Comparison of ENCODE assay signal across 10 cellular contexts in genomic region chr11:34313099-34313517, GRCh38. TPM values are rescaled to one million over a fixed set of nuclear protein-coding genes. Genes with fewer than 3 reads are reported as not detected.
DNase-seq lines count a peak whose midpoint lies in the region; ATAC-seq and TF ChIP-seq lines count a peak whose summit lies in the region.
"Had no signal": no experiment of that assay in that cellular context is flagged by ENCODE, and none has a peak within 500 bp of the region (broad histone marks: within the 10 kb centered on the region; RNA-seq: fewer than 3 reads in every experiment).

No MANE protein-coding gene starts in this region.

- DNase-seq in Caco-2 (peak; percentile 30 to 40), SW 1271 (lab: John Stamatoyannopoulos, UW) (no peak), mesenteric fat pad (ENCODE audit: low spot score) (no peak), NOMO-1 treated with DMSO at 0.1 percent for 48 hours (lab: John Stamatoyannopoulos, UW; ENCODE audit: unreplicated experiment) (no peak)
- peak; percentile 7 for DNase-seq in activated naive CD8-positive, alpha-beta T cell treated with anti-CD3 and anti-CD28 coated beads, Interleukin-2, amount 50 U/mL, for 24 hours

- no peak overlapping the region for H3K27ac Mint-ChIP-seq in Caco-2 (ENCODE audit: unreplicated experiment)
- no peak overlapping the region for H3K27ac Mint-ChIP-seq in activated naive CD8-positive, alpha-beta T cell treated with anti-CD3 and anti-CD28 coated beads, Interleukin-2, amount 50 U/mL, for 24 hours
- H3K27ac Mint-ChIP-seq: activated naive CD8-positive, alpha-beta T cell had no signal

- H3K4me1 Mint-ChIP-seq in Caco-2 (ENCODE audit: low read depth, unreplicated experiment), result peaks cover 2% of the 10 kb centered on the region
- peaks cover 23% of the 10 kb centered on the region for H3K4me1 Mint-ChIP-seq in activated naive CD8-positive, alpha-beta T cell treated with anti-CD3 and anti-CD28 coated beads, Interleukin-2, amount 50 U/mL, for 24 hours

- no peaks in the 10 kb centered on the region for H3K9me3 Mint-ChIP-seq in Caco-2 (ENCODE audit: unreplicated experiment)
- no peaks in the 10 kb centered on the region for H3K9me3 Mint-ChIP-seq in activated naive CD8-positive, alpha-beta T cell treated with anti-CD3 and anti-CD28 coated beads, Interleukin-2, amount 50 U/mL, for 24 hours

- no peaks in the 10 kb centered on the region for H3K36me3 Mint-ChIP-seq in Caco-2 (ENCODE audit: insufficient read depth, unreplicated experiment)
- no peaks in the 10 kb centered on the region for H3K36me3 Mint-ChIP-seq in activated naive CD8-positive, alpha-beta T cell treated with anti-CD3 and anti-CD28 coated beads, Interleukin-2, amount 50 U/mL, for 24 hours (ENCODE audit: low read depth)
- H3K36me3 Mint-ChIP-seq: activated naive CD8-positive, alpha-beta T cell had no signal

- POLR2A ChIA-PET in Caco-2 (lab: Charles Lee), result no interaction called here

- H3K27me3 Mint-ChIP-seq in Caco-2 (ENCODE audit: insufficient read depth, unreplicated experiment), result no peaks in the 10 kb centered on the region
- peaks cover 3% of the 10 kb centered on the region for H3K27me3 Mint-ChIP-seq in activated naive CD8-positive, alpha-beta T cell treated with anti-CD3 and anti-CD28 coated beads, Interleukin-2, amount 50 U/mL, for 24 hours

- peaks cover 6% of the 10 kb centered on the region for H3K4me1 ChIP-seq in Caco-2

- H3K27me3 ChIP-seq in Caco-2 (replicated peaks; ENCODE audit: control insufficient read depth, insufficient read depth, low read length), result no peaks in the 10 kb centered on the region

- no peak overlapping the region for H3K4me3 Mint-ChIP-seq in Caco-2 (ENCODE audit: unreplicated experiment)
- no peak overlapping the region for H3K4me3 Mint-ChIP-seq in activated naive CD8-positive, alpha-beta T cell treated with anti-CD3 and anti-CD28 coated beads, Interleukin-2, amount 50 U/mL, for 24 hours
- H3K4me3 Mint-ChIP-seq: activated naive CD8-positive, alpha-beta T cell had no signal

- TF ChIP-seq CTCF in Caco-2 (IDR thresholded peaks at IDR 0.05; ENCODE audit: insufficient read depth in 1 of 2, low read depth in 1 of 2, low read length in 1 of 2, severe bottlenecking in 1 of 2, unreplicated experiment in 1 of 2), result no peak

- ATAC-seq in GM19025 (IDR thresholded peaks at IDR 0.05; ENCODE audit: low read depth, unreplicated experiment) (peak; percentile 91), HG03060 (IDR thresholded peaks at IDR 0.05; ENCODE audit: low read depth, unreplicated experiment) (peak; percentile 41), GM19328 (IDR thresholded peaks at IDR 0.05; ENCODE audit: unreplicated experiment) (no peak)
- peak; percentile 60 for ATAC-seq in activated naive CD8-positive, alpha-beta T cell treated with anti-CD3 and anti-CD28 coated beads, Interleukin-2, amount 50 U/mL, for 24 hours
- ATAC-seq: K562 had no signal

- no peak overlapping the region for H3K4me3 ChIP-seq in Caco-2 (ENCODE audit: low read depth, low read length)
- H3K4me3 ChIP-seq: K562 had no signal

- CTCF ChIA-PET in Caco-2 (lab: Charles Lee), result interaction anchor here (1.0 to 1.2 kb wide), 2 partner anchors 45 to 139 kb away, joined by 4 to 5 read pairs; partner anchors contain the start of gene ABTB2

- H3K9me3 ChIP-seq in Caco-2, result no peaks in the 10 kb centered on the region

- no peaks in the 10 kb centered on the region for H3K36me3 ChIP-seq in Caco-2 (ENCODE audit: control insufficient read depth, insufficient read depth, low read length)

- intact Hi-C loops in Caco-2 (cut with micrococcal nuclease; ENCODE audit: unreplicated experiment), result no loop called here

- BruUV-seq in Caco-2 (replicated peaks; lab: Mats Ljungman, UMichigan), result no TSS peak

RNA-seq across cellular contexts. Expression of gene ABTB2, which starts 44.7 kb away (rescaled TPM):
- total RNA-seq in Caco-2 (2022) (2.9 and 3.6 TPM in 2 replicates), mesenteric fat pad (6.1 TPM)

Comparison
In these comparisons a context has a peak if more than half of its experiments do, and no peak if none do; other contexts are left out.
1. DNase-seq: peak in Caco-2 (2 of 2) and activated naive CD8-positive, alpha-beta T cell treated with anti-CD3 and anti-CD28 coated beads, Interleukin-2, amount 50 U/mL, for 24 hours (single experiment); none in SW 1271 (0 of 2), mesenteric fat pad (single experiment) and NOMO-1 treated with DMSO at 0.1 percent for 48 hours (single experiment).